In the genomic region with DNA sequence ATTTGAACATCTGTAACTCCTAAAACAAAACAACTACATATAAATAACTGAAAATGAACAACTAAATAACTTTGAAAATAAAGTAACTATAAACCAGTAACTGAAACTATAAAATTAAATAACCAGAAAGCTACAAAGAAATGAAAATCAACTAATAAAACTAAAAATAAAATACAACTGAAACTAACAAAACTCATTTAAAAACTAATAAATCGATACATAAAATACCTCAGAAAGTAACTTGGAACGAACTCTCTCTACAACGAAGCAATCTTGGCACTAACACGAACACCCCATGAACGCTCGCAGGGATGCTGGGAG, we compare ENCODE assay signal across 1 cellular context.
TF ChIP-seq lines count a peak whose summit lies in the region.

No MANE protein-coding gene starts in this region.

TF ChIP-seq in HEK293, 187 proteins besides CTCF, POLR2A, EP300 and RAD21 (continued from another document):
- TF ChIP-seq, protein P1, sequence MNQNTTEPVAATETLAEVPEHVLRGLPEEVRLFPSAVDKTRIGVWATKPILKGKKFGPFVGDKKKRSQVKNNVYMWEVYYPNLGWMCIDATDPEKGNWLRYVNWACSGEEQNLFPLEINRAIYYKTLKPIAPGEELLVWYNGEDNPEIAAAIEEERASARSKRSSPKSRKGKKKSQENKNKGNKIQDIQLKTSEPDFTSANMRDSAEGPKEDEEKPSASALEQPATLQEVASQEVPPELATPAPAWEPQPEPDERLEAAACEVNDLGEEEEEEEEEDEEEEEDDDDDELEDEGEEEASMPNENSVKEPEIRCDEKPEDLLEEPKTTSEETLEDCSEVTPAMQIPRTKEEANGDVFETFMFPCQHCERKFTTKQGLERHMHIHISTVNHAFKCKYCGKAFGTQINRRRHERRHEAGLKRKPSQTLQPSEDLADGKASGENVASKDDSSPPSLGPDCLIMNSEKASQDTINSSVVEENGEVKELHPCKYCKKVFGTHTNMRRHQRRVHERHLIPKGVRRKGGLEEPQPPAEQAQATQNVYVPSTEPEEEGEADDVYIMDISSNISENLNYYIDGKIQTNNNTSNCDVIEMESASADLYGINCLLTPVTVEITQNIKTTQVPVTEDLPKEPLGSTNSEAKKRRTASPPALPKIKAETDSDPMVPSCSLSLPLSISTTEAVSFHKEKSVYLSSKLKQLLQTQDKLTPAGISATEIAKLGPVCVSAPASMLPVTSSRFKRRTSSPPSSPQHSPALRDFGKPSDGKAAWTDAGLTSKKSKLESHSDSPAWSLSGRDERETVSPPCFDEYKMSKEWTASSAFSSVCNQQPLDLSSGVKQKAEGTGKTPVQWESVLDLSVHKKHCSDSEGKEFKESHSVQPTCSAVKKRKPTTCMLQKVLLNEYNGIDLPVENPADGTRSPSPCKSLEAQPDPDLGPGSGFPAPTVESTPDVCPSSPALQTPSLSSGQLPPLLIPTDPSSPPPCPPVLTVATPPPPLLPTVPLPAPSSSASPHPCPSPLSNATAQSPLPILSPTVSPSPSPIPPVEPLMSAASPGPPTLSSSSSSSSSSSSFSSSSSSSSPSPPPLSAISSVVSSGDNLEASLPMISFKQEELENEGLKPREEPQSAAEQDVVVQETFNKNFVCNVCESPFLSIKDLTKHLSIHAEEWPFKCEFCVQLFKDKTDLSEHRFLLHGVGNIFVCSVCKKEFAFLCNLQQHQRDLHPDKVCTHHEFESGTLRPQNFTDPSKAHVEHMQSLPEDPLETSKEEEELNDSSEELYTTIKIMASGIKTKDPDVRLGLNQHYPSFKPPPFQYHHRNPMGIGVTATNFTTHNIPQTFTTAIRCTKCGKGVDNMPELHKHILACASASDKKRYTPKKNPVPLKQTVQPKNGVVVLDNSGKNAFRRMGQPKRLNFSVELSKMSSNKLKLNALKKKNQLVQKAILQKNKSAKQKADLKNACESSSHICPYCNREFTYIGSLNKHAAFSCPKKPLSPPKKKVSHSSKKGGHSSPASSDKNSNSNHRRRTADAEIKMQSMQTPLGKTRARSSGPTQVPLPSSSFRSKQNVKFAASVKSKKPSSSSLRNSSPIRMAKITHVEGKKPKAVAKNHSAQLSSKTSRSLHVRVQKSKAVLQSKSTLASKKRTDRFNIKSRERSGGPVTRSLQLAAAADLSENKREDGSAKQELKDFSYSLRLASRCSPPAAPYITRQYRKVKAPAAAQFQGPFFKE (tag by site-specific recombination; IDR thresholded peaks at IDR 0.05; ENCODE audit: borderline replicate concordance): no peak
- no peak for TF ChIP-seq ZNF350 (tag by site-specific recombination; IDR thresholded peaks at IDR 0.05)
